9 cellular contexts compared by ENCODE assay signal in genomic region chr7:100247152-100247757, GRCh38. TPM values are rescaled to one million over a fixed set of nuclear protein-coding genes. Genes with fewer than 3 reads are reported as not detected.
DNase-seq lines count a peak whose midpoint lies in the region; TF ChIP-seq lines count a peak whose summit lies in the region.
"Had no signal": no experiment of that assay in that cellular context is flagged by ENCODE, and none has a peak within 500 bp of the region (broad histone marks: within the 10 kb centered on the region; RNA-seq: fewer than 3 reads in every experiment).

No MANE protein-coding gene starts in this region.

- no peaks in the 10 kb centered on the region for H3K9me3 ChIP-seq in neural progenitor cell (ENCODE audit: low read depth)

- H3K4me2 ChIP-seq in neural progenitor cell: peak overlapping the region; percentile 64

- no peak overlapping the region for H2AFZ ChIP-seq in neural progenitor cell (replicated peaks)

- H3K27ac ChIP-seq in neural progenitor cell: peak overlapping the region; percentile 75
- H3K27ac ChIP-seq: HL-60 had no signal

- H3K79me2 ChIP-seq in neural progenitor cell (ENCODE audit: low read depth): peaks cover 38% of the 10 kb centered on the region

- H3K27me3 Mint-ChIP-seq in MCF 10A (ENCODE audit: insufficient read depth, unreplicated experiment) (no peaks in the 10 kb centered on the region), neural progenitor cell (ENCODE audit: insufficient read depth, low read depth) (peaks cover 2% of the 10 kb centered on the region)
- no peaks in the 10 kb centered on the region for H3K27me3 Mint-ChIP-seq in activated CD4-positive, alpha-beta memory T cell treated with anti-CD3 and anti-CD28 coated beads for 36 hours
- H3K27me3 Mint-ChIP-seq in activated T-cell treated with anti-CD3 and anti-CD28 coated beads, Interleukin-2, amount 50 U/mL, for 24 hours: no peaks in the 10 kb centered on the region

- H3K36me3 Mint-ChIP-seq in MCF 10A (ENCODE audit: insufficient read depth, unreplicated experiment): no peaks in the 10 kb centered on the region
- H3K36me3 Mint-ChIP-seq in neural progenitor cell: peaks cover 4% of the 10 kb centered on the region
- no peaks in the 10 kb centered on the region for H3K36me3 Mint-ChIP-seq in activated CD4-positive, alpha-beta memory T cell treated with anti-CD3 and anti-CD28 coated beads for 36 hours
- no peaks in the 10 kb centered on the region for H3K36me3 Mint-ChIP-seq in activated T-cell treated with anti-CD3 and anti-CD28 coated beads, Interleukin-2, amount 50 U/mL, for 24 hours (ENCODE audit: low read depth)

- H3K4me1 Mint-ChIP-seq in MCF 10A (ENCODE audit: insufficient read depth, unreplicated experiment) (peaks cover 19% of the 10 kb centered on the region), neural progenitor cell (peaks cover 33% of the 10 kb centered on the region)
- peaks cover 21% of the 10 kb centered on the region for H3K4me1 Mint-ChIP-seq in activated CD4-positive, alpha-beta memory T cell treated with anti-CD3 and anti-CD28 coated beads for 36 hours (ENCODE audit: low read depth)
- H3K4me1 Mint-ChIP-seq in activated T-cell treated with anti-CD3 and anti-CD28 coated beads, Interleukin-2, amount 50 U/mL, for 24 hours (ENCODE audit: low read depth): peaks cover 22% of the 10 kb centered on the region

- H3K4me1 ChIP-seq in neural progenitor cell: peaks cover 17% of the 10 kb centered on the region

- H4K20me1 ChIP-seq in neural progenitor cell (ENCODE audit: low read depth): peaks cover 32% of the 10 kb centered on the region

- in situ Hi-C loops in G401 (cut with HindIII; ENCODE audit: low sequenced_read_pairs): no loop called here

- TF ChIP-seq CTCF in MCF 10A (IDR thresholded peaks at IDR 0.05; ENCODE audit: unreplicated experiment) (peak; percentile 7), neural progenitor cell (IDR thresholded peaks at IDR 0.05) (peak; percentile 16)

- POLR2A ChIA-PET in MCF 10A (lab: Yijun Ruan, JAX): interaction anchor here (1.0 to 1.4 kb wide), 2 partner anchors 25 to 89 kb away, joined by 3 to 4 read pairs; no protein-coding TSS in a partner anchor
- POLR2A ChIA-PET in activated CD4-positive, alpha-beta memory T cell treated with anti-CD3 and anti-CD28 coated beads for 36 hours (lab: Charles Lee): no interaction called here

- intact Hi-C loops in MCF 10A (cut with micrococcal nuclease): no loop called here
- intact Hi-C loops in activated CD4-positive, alpha-beta memory T cell treated with anti-CD3 and anti-CD28 coated beads for 36 hours (cut with micrococcal nuclease): no loop called here

- no peak overlapping the region for H3K9ac ChIP-seq in neural progenitor cell

- no peak overlapping the region for H3K4me3 ChIP-seq in neural progenitor cell

- no peak overlapping the region for H3K27ac Mint-ChIP-seq in MCF 10A (ENCODE audit: low read depth, unreplicated experiment)
- H3K27ac Mint-ChIP-seq in neural progenitor cell: peak overlapping the region; percentile 37
- no peak overlapping the region for H3K27ac Mint-ChIP-seq in activated CD4-positive, alpha-beta memory T cell treated with anti-CD3 and anti-CD28 coated beads for 36 hours
- no peak overlapping the region for H3K27ac Mint-ChIP-seq in activated T-cell treated with anti-CD3 and anti-CD28 coated beads, Interleukin-2, amount 50 U/mL, for 24 hours

- H3K36me3 ChIP-seq in neural progenitor cell: no peaks in the 10 kb centered on the region

- CTCF ChIA-PET in MCF 10A (lab: Yijun Ruan, JAX): no interaction called here
- CTCF ChIA-PET in activated CD4-positive, alpha-beta memory T cell treated with anti-CD3 and anti-CD28 coated beads for 36 hours (lab: Charles Lee): no interaction called here

- no peaks in the 10 kb centered on the region for H3K27me3 ChIP-seq in neural progenitor cell

- H3K9me3 Mint-ChIP-seq in MCF 10A (ENCODE audit: unreplicated experiment): no peaks in the 10 kb centered on the region
- H3K9me3 Mint-ChIP-seq in neural progenitor cell: no peaks in the 10 kb centered on the region
- H3K9me3 Mint-ChIP-seq in activated CD4-positive, alpha-beta memory T cell treated with anti-CD3 and anti-CD28 coated beads for 36 hours: no peaks in the 10 kb centered on the region
- H3K9me3 Mint-ChIP-seq in activated T-cell treated with anti-CD3 and anti-CD28 coated beads, Interleukin-2, amount 50 U/mL, for 24 hours: no peaks in the 10 kb centered on the region

- H3F3A ChIP-seq in neural progenitor cell (ENCODE audit: low read depth): peaks cover 17% of the 10 kb centered on the region

- DNase-seq in G401 (ENCODE audit: low spot score): peak; percentile 11
- peak; percentile 85 for DNase-seq in NCI-H2107 (lab: John Stamatoyannopoulos, UW)
- DNase-seq in MCF 10A (ENCODE audit: unreplicated experiment): peak; percentile 93
- peak; percentile 71 for DNase-seq in neural progenitor cell (ENCODE audit: low spot score)
- DNase-seq in activated CD4-positive, alpha-beta memory T cell treated with anti-CD3 and anti-CD28 coated beads for 36 hours: no peak
- no peak for DNase-seq in activated naive CD4-positive, alpha-beta T cell treated with Interleukin-2 at 50 U/mL for 16 hours
- no peak for DNase-seq in NOMO-1 treated with dmso at 0.1 percent for 144 hours (lab: John Stamatoyannopoulos, UW; ENCODE audit: unreplicated experiment)
- DNase-seq in activated T-cell treated with anti-CD3 and anti-CD28 coated beads, Interleukin-2, amount 50 U/mL, for 24 hours: no peak

- H3K4me3 Mint-ChIP-seq in MCF 10A (ENCODE audit: unreplicated experiment) (no peak overlapping the region), neural progenitor cell (peak overlapping the region; percentile 24)
- no peak overlapping the region for H3K4me3 Mint-ChIP-seq in activated CD4-positive, alpha-beta memory T cell treated with anti-CD3 and anti-CD28 coated beads for 36 hours
- H3K4me3 Mint-ChIP-seq in activated T-cell treated with anti-CD3 and anti-CD28 coated beads, Interleukin-2, amount 50 U/mL, for 24 hours: no peak overlapping the region

- BruUV-seq in MCF 10A (replicated peaks; lab: Mats Ljungman, UMichigan): no TSS peak

RNA-seq across cellular contexts. Expression of gene PVRIG, which starts 27.5 kb away (rescaled TPM):
- not detected in 2 replicates for total RNA-seq in G401 (2014; rRNA removed; shearing (Covaris generic))
- total RNA-seq in MCF 10A (2022) (0.74 TPM in 1 of 2 replicates, not detected in the other), neural progenitor cell (ENCODE audit: low replicate concordance) (not detected in 2 replicates)
- 10 to 100 TPM; 21.0 to 21.2 TPM for total RNA-seq in activated CD4-positive, alpha-beta memory T cell treated with anti-CD3 and anti-CD28 coated beads for 36 hours

Comparison
In these comparisons a context has a peak if more than half of its experiments do, and no peak if none do; other contexts are left out.
1. DNase-seq: peak in G401 (single experiment), NCI-H2107 (single experiment), MCF 10A (single experiment) and neural progenitor cell (single experiment); none in activated CD4-positive, alpha-beta memory T cell treated with anti-CD3 and anti-CD28 coated beads for 36 hours (single experiment), activated naive CD4-positive, alpha-beta T cell treated with Interleukin-2 at 50 U/mL for 16 hours (single experiment), NOMO-1 treated with dmso at 0.1 percent for 144 hours (single experiment) and activated T-cell treated with anti-CD3 and anti-CD28 coated beads, Interleukin-2, amount 50 U/mL, for 24 hours (single experiment).
2. RNA of gene PVRIG, which starts 27.5 kb away (total RNA-seq): 21.0 to 21.2 TPM in activated CD4-positive, alpha-beta memory T cell treated with anti-CD3 and anti-CD28 coated beads for 36 hours; not detected in G401, 0.74 TPM in MCF 10A and not detected in neural progenitor cell; every median in the first group is over 10 times any median in the second.